ENCODE assay signal across 9 cellular contexts in the genomic region with DNA sequence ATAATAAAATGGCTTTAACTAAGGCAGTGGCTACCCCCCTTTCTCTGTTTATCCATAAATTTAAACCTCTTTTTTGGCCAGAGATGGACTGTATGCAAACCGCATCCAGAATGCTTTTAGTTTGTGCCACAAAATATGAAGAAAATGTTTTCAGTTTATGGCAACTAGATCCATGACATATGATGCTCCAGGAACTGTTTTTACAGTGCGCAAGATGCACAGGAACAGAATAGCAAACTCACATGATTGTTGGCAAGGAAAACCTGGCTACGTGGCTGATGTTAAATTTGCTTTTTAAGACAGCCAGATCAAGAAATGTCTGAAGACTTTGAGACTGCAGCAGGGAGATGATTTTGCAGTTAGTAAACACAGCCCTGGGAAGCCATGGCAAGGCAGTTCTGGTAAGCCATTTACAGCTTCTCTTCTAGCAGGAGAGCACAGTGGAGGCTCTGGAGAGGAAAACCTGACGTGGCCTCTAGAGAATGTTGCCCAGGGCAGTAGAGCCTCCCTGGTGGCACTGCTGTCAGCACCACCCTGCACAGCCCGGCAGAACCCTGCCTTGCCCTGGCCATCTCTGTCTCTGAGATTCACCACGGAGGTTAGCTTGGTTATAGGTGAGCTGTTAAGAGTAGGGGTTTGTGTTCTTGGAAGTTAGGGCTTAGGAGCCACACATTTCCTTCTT.
DNase-seq lines count a peak whose midpoint lies in the region; ATAC-seq, FAIRE-seq and TF ChIP-seq lines count a peak whose summit lies in the region.
"Had no signal": no experiment of that assay in that cellular context is flagged by ENCODE, and none has a peak within 500 bp of the region (broad histone marks: within the 10 kb centered on the region; RNA-seq: fewer than 3 reads in every experiment).

No MANE protein-coding gene starts in this region.

- ATAC-seq in GM19328 (IDR thresholded peaks at IDR 0.05; ENCODE audit: unreplicated experiment) (no peak), GM18907 (IDR thresholded peaks at IDR 0.05; ENCODE audit: unreplicated experiment) (no peak)

- H2AFZ ChIP-seq in fibroblast of lung (ENCODE audit: low read length) = peak overlapping the region; percentile 91

- no peaks in the 10 kb centered on the region for H4K20me1 ChIP-seq in fibroblast of lung (ENCODE audit: control insufficient read depth, extremely low read depth, insufficient read depth, low read length)

- TF ChIP-seq CTCF in fibroblast of lung (conservative IDR thresholded peaks at IDR 0.05 in 1 of 2, IDR thresholded peaks at IDR 0.05 in 1 of 2; ENCODE audit: low read depth in 1 of 2, low read length in 2 of 2) = no peak
- no peak for TF ChIP-seq CTCF in Caco-2 (IDR thresholded peaks at IDR 0.05; ENCODE audit: insufficient read depth in 1 of 2, low read depth in 1 of 2, low read length in 1 of 2, severe bottlenecking in 1 of 2, unreplicated experiment in 1 of 2)

- no peaks in the 10 kb centered on the region for H3K36me3 Mint-ChIP-seq in Caco-2 (ENCODE audit: insufficient read depth, unreplicated experiment)

- no peaks in the 10 kb centered on the region for H3K9me3 ChIP-seq in fibroblast of lung (ENCODE audit: control insufficient read depth, insufficient read depth, low read depth, low read length)
- H3K9me3 ChIP-seq in Caco-2 = no peaks in the 10 kb centered on the region

- H3K4me1 ChIP-seq in fibroblast of lung (ENCODE audit: control insufficient read depth, extremely low read depth, insufficient read depth, low read length) = peaks cover 4% of the 10 kb centered on the region
- no peaks in the 10 kb centered on the region for H3K4me1 ChIP-seq in Caco-2

- H3K9ac ChIP-seq in fibroblast of lung (ENCODE audit: insufficient read depth, low read length) = no peak overlapping the region

- H3K4me3 ChIP-seq in fibroblast of lung (replicated peaks in 1 of 4; ENCODE audit: control extremely low read depth in 1 of 4, insufficient read depth in 1 of 4, low read depth in 3 of 4, low read length in 4 of 4) (peak overlapping the region; percentile 14 to 52 (median 41)), skeletal muscle cell (ENCODE audit: low read depth, low read length) (peak overlapping the region; percentile 11), Caco-2 (ENCODE audit: low read depth, low read length) (no peak overlapping the region)

- POLR2A ChIA-PET in Caco-2 (lab: Charles Lee) = no interaction called here

- H3K4me1 Mint-ChIP-seq in Caco-2 (ENCODE audit: low read depth, unreplicated experiment) = no peaks in the 10 kb centered on the region

- no peaks in the 10 kb centered on the region for H3K27me3 Mint-ChIP-seq in Caco-2 (ENCODE audit: insufficient read depth, unreplicated experiment)
- H3K27me3 Mint-ChIP-seq: IgD-negative memory B cell had no signal

- no peaks in the 10 kb centered on the region for H3K27me3 ChIP-seq in fibroblast of lung (ENCODE audit: control insufficient read depth, insufficient read depth, low read length)
- H3K27me3 ChIP-seq in Caco-2 (replicated peaks; ENCODE audit: control insufficient read depth, insufficient read depth, low read length) = no peaks in the 10 kb centered on the region

- H3K27ac ChIP-seq in fibroblast of lung (ENCODE audit: insufficient read depth, low read length) = peak overlapping the region; percentile 29

- FAIRE-seq in GM19239 (lab: Jason Lieb, UNC) = peak; percentile 71

- H3K4me2 ChIP-seq in fibroblast of lung (ENCODE audit: extremely low read depth, insufficient read depth, low read length) = peak overlapping the region; percentile 94

- DNase-seq in GM19239 (ENCODE audit: insufficient read length, low spot score) (no peak), fibroblast of lung (ENCODE audit: low read depth in 2 of 2) (peak in 1 of 2 donors; percentile 43), skeletal muscle cell (ENCODE audit: low read depth) (no peak), Kasumi-1 (lab: John Stamatoyannopoulos, UW) (no peak), Caco-2 (no peak)
- DNase-seq in activated CD4-positive, alpha-beta T cell treated with anti-CD3 and anti-CD28 coated beads, Interleukin-2, amount 50 U/mL, for 48 hours = peak; percentile 42 to 46

- no peaks in the 10 kb centered on the region for H3K79me2 ChIP-seq in fibroblast of lung (ENCODE audit: control insufficient read depth, insufficient read depth, low read length)

- H3K36me3 ChIP-seq in fibroblast of lung (ENCODE audit: control insufficient read depth, insufficient read depth, low read length) (no peaks in the 10 kb centered on the region), Caco-2 (ENCODE audit: control insufficient read depth, insufficient read depth, low read length) (no peaks in the 10 kb centered on the region)

- H3K4me3 Mint-ChIP-seq in Caco-2 (ENCODE audit: unreplicated experiment) = no peak overlapping the region

- H3K9me3 Mint-ChIP-seq in Caco-2 (ENCODE audit: unreplicated experiment) = no peaks in the 10 kb centered on the region
- H3K9me3 Mint-ChIP-seq: IgD-negative memory B cell had no signal

- H3K27ac Mint-ChIP-seq in Caco-2 (ENCODE audit: unreplicated experiment) = no peak overlapping the region

- no TSS peak for BruUV-seq in Caco-2 (replicated peaks; lab: Mats Ljungman, UMichigan)

- CTCF ChIA-PET in Caco-2 (lab: Charles Lee) = no interaction called here

- intact Hi-C loops in Caco-2 (cut with micrococcal nuclease; ENCODE audit: unreplicated experiment) = no loop called here

Comparison
In these comparisons a context has a peak if more than half of its experiments do, and no peak if none do; other contexts are left out.
1. DNase-seq: peak in activated CD4-positive, alpha-beta T cell treated with anti-CD3 and anti-CD28 coated beads, Interleukin-2, amount 50 U/mL, for 48 hours (2 of 2); none in GM19239 (single experiment), skeletal muscle cell (single experiment), Kasumi-1 (0 of 2) and Caco-2 (0 of 2).